In genomic region chr13:38582133-38582532, GRCh38 we compare ENCODE assay signal across 8 cellular contexts.
DNase-seq lines count a peak whose midpoint lies in the region; ATAC-seq, FAIRE-seq and TF ChIP-seq lines count a peak whose summit lies in the region.

No MANE protein-coding gene starts in this region.

- H3K4me3 ChIP-seq in A549, result no peak overlapping the region
- no peak overlapping the region for H3K4me3 ChIP-seq in colonic mucosa

- no peak overlapping the region for H3K9ac ChIP-seq in colonic mucosa (ENCODE audit: low read depth in 2 of 2, low read length in 2 of 2)

- H3K9me3 Mint-ChIP-seq in mesothelial cell of epicardium, result peaks cover 3% of the 10 kb centered on the region
- no peaks in the 10 kb centered on the region for H3K9me3 Mint-ChIP-seq in activated CD4-positive, alpha-beta memory T cell treated with anti-CD3 and anti-CD28 coated beads for 36 hours

- peak; percentile 66 to 88; a peak in 5 of 6 replicates for ATAC-seq in A549
- peak; percentile 74 for ATAC-seq in HG03159 (IDR thresholded peaks at IDR 0.05; ENCODE audit: unreplicated experiment)
- no peak for ATAC-seq in HG02884 (IDR thresholded peaks at IDR 0.05; ENCODE audit: unreplicated experiment)

- peaks cover 7% of the 10 kb centered on the region for H3K4me1 Mint-ChIP-seq in mesothelial cell of epicardium
- H3K4me1 Mint-ChIP-seq in activated CD4-positive, alpha-beta memory T cell treated with anti-CD3 and anti-CD28 coated beads for 36 hours (ENCODE audit: low read depth), result no peaks in the 10 kb centered on the region

- H3K4me3 Mint-ChIP-seq in mesothelial cell of epicardium, result no peak overlapping the region
- H3K4me3 Mint-ChIP-seq in activated CD4-positive, alpha-beta memory T cell treated with anti-CD3 and anti-CD28 coated beads for 36 hours, result no peak overlapping the region

- WGBS in A549 (ENCODE audit: missing lambda C conversion rate), result 4% methylated on average over 2 of the region's 2 CpGs

- no peak overlapping the region for H3K27ac Mint-ChIP-seq in mesothelial cell of epicardium
- H3K27ac Mint-ChIP-seq in activated CD4-positive, alpha-beta memory T cell treated with anti-CD3 and anti-CD28 coated beads for 36 hours, result no peak overlapping the region

- CTCF ChIA-PET in A549 (lab: Yijun Ruan, JAX), result interaction anchor here (0.6 to 1.3 kb wide), 14 partner anchors 9 to 1050 kb away, joined by 3 to 8 read pairs (median 4); no protein-coding TSS in a partner anchor
- CTCF ChIA-PET in activated CD4-positive, alpha-beta memory T cell treated with anti-CD3 and anti-CD28 coated beads for 36 hours (lab: Charles Lee), result interaction anchor here (0.9 to 1.3 kb wide), 2 partner anchors 13 to 813 kb away, joined by 5 read pairs; no protein-coding TSS in a partner anchor

- H3K36me3 ChIP-seq in colonic mucosa, result no peaks in the 10 kb centered on the region

- intact Hi-C loops in colonic mucosa (cut with DNase I), result no loop called here
- intact Hi-C loops in activated CD4-positive, alpha-beta memory T cell treated with anti-CD3 and anti-CD28 coated beads for 36 hours (cut with micrococcal nuclease), result no loop called here

- no peaks in the 10 kb centered on the region for H3K27me3 Mint-ChIP-seq in mesothelial cell of epicardium (ENCODE audit: low read depth)
- no peaks in the 10 kb centered on the region for H3K27me3 Mint-ChIP-seq in activated CD4-positive, alpha-beta memory T cell treated with anti-CD3 and anti-CD28 coated beads for 36 hours

- TF ChIP-seq CTCF in A549 (IDR thresholded peaks at IDR 0.05) (peak; percentile 45), GM12872 (IDR thresholded peaks at IDR 0.05; ENCODE audit: insufficient read depth, low read depth, low read length) (peak; percentile 32; the same call in 2 of the 3 replicates), colonic mucosa (IDR thresholded peaks at IDR 0.05) (peak; percentile 35), mesothelial cell of epicardium (IDR thresholded peaks at IDR 0.05; ENCODE audit: unreplicated experiment) (peak; percentile 28)

- DNase-seq in A549 (ENCODE audit: low read depth in 1 of 2, low spot score in 1 of 2) (peak; percentile 2 to 32), NCI-H82 (lab: John Stamatoyannopoulos, UW) (peak; percentile 85), colonic mucosa (peak; percentile 21), mesothelial cell of epicardium (ENCODE audit: low spot score in 2 of 2, unreplicated experiment in 2 of 2) (no peak)
- no peak for DNase-seq in activated CD4-positive, alpha-beta memory T cell treated with anti-CD3 and anti-CD28 coated beads for 36 hours

- no peak overlapping the region for H3K4me2 ChIP-seq in A549

- no peak for FAIRE-seq in A549 (lab: Jason Lieb, UNC)

- TF ChIP-seq EP300 in A549 (IDR thresholded peaks at IDR 0.05), result no peak

- no peaks in the 10 kb centered on the region for H3K36me3 Mint-ChIP-seq in mesothelial cell of epicardium
- H3K36me3 Mint-ChIP-seq in activated CD4-positive, alpha-beta memory T cell treated with anti-CD3 and anti-CD28 coated beads for 36 hours, result no peaks in the 10 kb centered on the region

- no peak for TF ChIP-seq POLR2A in A549 (IDR thresholded peaks at IDR 0.05; ENCODE audit: low read length)

- no peaks in the 10 kb centered on the region for H3K4me1 ChIP-seq in A549
- no peaks in the 10 kb centered on the region for H3K4me1 ChIP-seq in colonic mucosa

- H3K27ac ChIP-seq in A549, result no peak overlapping the region
- H3K27ac ChIP-seq in colonic mucosa, result no peak overlapping the region

- H3K27me3 ChIP-seq in colonic mucosa, result no peaks in the 10 kb centered on the region

- H3K9me3 ChIP-seq in A549 (no peaks in the 10 kb centered on the region), colonic mucosa (no peaks in the 10 kb centered on the region)

- peak; percentile 34 to 53; a peak in 3 of 5 replicates for TF ChIP-seq RAD21 in A549 (conservative IDR thresholded peaks at IDR 0.05 in 1 of 2, IDR thresholded peaks at IDR 0.05 in 1 of 2)

- POLR2A ChIA-PET in A549 (lab: Yijun Ruan, JAX), result no interaction called here
- POLR2A ChIA-PET in activated CD4-positive, alpha-beta memory T cell treated with anti-CD3 and anti-CD28 coated beads for 36 hours (lab: Charles Lee), result no interaction called here

TF ChIP-seq in A549, 52 proteins besides CTCF, POLR2A, EP300 and RAD21:
- peak; percentile 49 for TF ChIP-seq SMC3 (IDR thresholded peaks at IDR 0.05)
- no peak for TF ChIP-seq HOXB13 (CRISPR knock-in tag; IDR thresholded peaks at IDR 0.05; ENCODE audit: low read depth)
- TF ChIP-seq ZSCAN20 (CRISPR knock-in tag; IDR thresholded peaks at IDR 0.05), result no peak
TF ChIP-seq in A549: peak in this region for 1.

Comparison
In these comparisons a context has a peak if more than half of its experiments do, and no peak if none do; other contexts are left out.
1. DNase-seq: peak in A549 (2 of 2), NCI-H82 (single experiment) and colonic mucosa (single experiment); none in mesothelial cell of epicardium (0 of 2) and activated CD4-positive, alpha-beta memory T cell treated with anti-CD3 and anti-CD28 coated beads for 36 hours (single experiment).
2. Peak in every context shown above with its lines, with median percentiles within 50 percentile points of each other: CTCF ChIP-seq.